In the genomic region with DNA sequence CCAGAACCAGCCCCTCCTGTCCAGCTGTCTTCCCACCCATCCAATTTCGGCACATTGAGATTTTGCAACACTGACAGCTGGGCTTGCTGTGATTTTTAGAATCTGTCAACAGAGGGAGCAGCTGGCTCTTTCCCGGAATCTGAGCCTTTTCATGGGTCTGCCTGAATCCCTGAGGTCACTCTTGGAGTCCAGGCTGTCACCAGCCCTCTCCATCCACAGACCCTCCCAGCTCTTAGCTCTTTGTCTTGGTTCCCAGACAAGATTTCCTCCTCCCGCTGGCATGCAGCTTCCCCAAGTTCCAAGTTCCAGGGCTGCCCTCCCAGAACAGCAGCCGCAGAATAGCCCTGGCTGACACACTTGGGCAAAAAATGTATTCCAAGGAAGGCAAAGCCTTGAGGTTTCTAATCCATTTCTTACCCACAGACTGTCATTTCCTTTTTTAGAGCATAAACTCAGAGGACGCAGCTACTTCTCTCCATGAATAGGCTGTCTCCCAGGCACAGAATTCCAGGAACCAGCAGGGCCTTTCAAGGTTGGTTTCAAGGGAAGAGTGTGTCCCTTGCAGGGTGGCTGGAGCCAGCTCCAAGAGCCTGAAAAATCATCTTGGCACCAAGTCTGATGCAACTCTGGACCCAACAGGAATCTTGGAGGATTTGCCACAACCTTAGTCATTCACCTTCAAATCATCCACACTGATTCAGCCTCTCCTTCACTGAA, we compare ENCODE assay signal across 8 cellular contexts. TPM values are rescaled to one million over a fixed set of nuclear protein-coding genes. Genes with fewer than 3 reads are reported as not detected.
DNase-seq lines count a peak whose midpoint lies in the region; FAIRE-seq and TF ChIP-seq lines count a peak whose summit lies in the region.

No MANE protein-coding gene starts in this region.

- no peaks in the 10 kb centered on the region for H3K9me3 Mint-ChIP-seq in nephron progenitor cell

- H3K4me3 ChIP-seq in epithelial cell of proximal tubule (ENCODE audit: low read depth, low read length) (no peak overlapping the region), uterus (no peak overlapping the region)

- peaks cover 40% of the 10 kb centered on the region for H3K4me1 Mint-ChIP-seq in nephron progenitor cell

- H3K27me3 ChIP-seq in uterus, result no peaks in the 10 kb centered on the region

- no peaks in the 10 kb centered on the region for H3K4me1 ChIP-seq in uterus

- no peaks in the 10 kb centered on the region for H3K36me3 Mint-ChIP-seq in nephron progenitor cell (ENCODE audit: low read depth)

- intact Hi-C loops in uterus (cut with DNase I; ENCODE audit: low total_unique reads), result no loop called here

- FAIRE-seq in D721Med (lab: Jason Lieb, UNC) (no peak), RCC 7860 (lab: Jason Lieb, UNC) (no peak)

- H3K27ac ChIP-seq in uterus, result no peak overlapping the region

- H3K27ac Mint-ChIP-seq in nephron progenitor cell, result no peak overlapping the region

- no peaks in the 10 kb centered on the region for H3K36me3 ChIP-seq in uterus

- H3K9me3 ChIP-seq in uterus, result no peaks in the 10 kb centered on the region

- peak; percentile 30 for TF ChIP-seq CTCF in D721Med (IDR thresholded peaks at IDR 0.05; ENCODE audit: insufficient read depth, missing control alignments)
- TF ChIP-seq CTCF in epithelial cell of proximal tubule (conservative IDR thresholded peaks at IDR 0.05; ENCODE audit: low read depth, low read length), result peak; percentile 57
- TF ChIP-seq CTCF in nephron progenitor cell (IDR thresholded peaks at IDR 0.05), result peak; percentile 47
- TF ChIP-seq CTCF in uterus (IDR thresholded peaks at IDR 0.05), result no peak

- DNase-seq in D721Med (ENCODE audit: insufficient read length, low spot score) (no peak), NCI-H460 (ENCODE audit: extremely low read depth, low read depth) (peak; percentile 27), epithelial cell of proximal tubule (ENCODE audit: low read depth) (no peak), nephron progenitor cell (peak; percentile 48), SKM-1 treated with dmso at 0.1 percent for 144 hours (lab: John Stamatoyannopoulos, UW; ENCODE audit: unreplicated experiment) (no peak), uterus (no peak), RCC 7860 (ENCODE audit: low spot score) (no peak), NOMO-1 (lab: John Stamatoyannopoulos, UW; ENCODE audit: unreplicated experiment in 2 of 2) (no peak)

- peaks cover 35% of the 10 kb centered on the region for H3K27me3 Mint-ChIP-seq in nephron progenitor cell (ENCODE audit: low read depth, poor library complexity)

- no peak for TF ChIP-seq POLR2A in uterus (IDR thresholded peaks at IDR 0.05)

- H3K4me3 Mint-ChIP-seq in nephron progenitor cell, result no peak overlapping the region

RNA-seq across cellular contexts. Expression of gene TMEM61, which starts 7.1 kb away (rescaled TPM):
- total RNA-seq in NCI-H460 (2014; rRNA removed; shearing (Covaris generic)), result not detected in 2 replicates
- polyA plus RNA-seq in NCI-H460 (2014; cell fraction: nucleus; rRNA removed), result not detected in 2 replicates
- total RNA-seq in epithelial cell of proximal tubule, result 0.14 TPM in 1 of 2 replicates, not detected in the other
- total RNA-seq in uterus, result under 1 TPM in 1 of 4 donors, not detected in 3; 0.35 TPM

RNA-seq across cellular contexts. Expression of gene BSND, which starts 25.4 kb away (rescaled TPM):
- not detected in 2 replicates for total RNA-seq in NCI-H460 (2014; rRNA removed; shearing (Covaris generic))
- not detected in 2 replicates for polyA plus RNA-seq in NCI-H460 (2014; cell fraction: nucleus; rRNA removed)
- total RNA-seq in epithelial cell of proximal tubule (not detected in 2 replicates), uterus (not detected)

Comparison
In these comparisons a context has a peak if more than half of its experiments do, and no peak if none do; other contexts are left out.
1. DNase-seq: peak in NCI-H460 (single experiment) and nephron progenitor cell (single experiment); none in D721Med (single experiment), epithelial cell of proximal tubule (single experiment), SKM-1 treated with dmso at 0.1 percent for 144 hours (single experiment), uterus (0 of 2), RCC 7860 (single experiment) and NOMO-1 (0 of 2).
2. CTCF ChIP-seq: peak in D721Med (single experiment), epithelial cell of proximal tubule (single experiment) and nephron progenitor cell (single experiment); none in uterus (0 of 4).